In the genomic region with DNA sequence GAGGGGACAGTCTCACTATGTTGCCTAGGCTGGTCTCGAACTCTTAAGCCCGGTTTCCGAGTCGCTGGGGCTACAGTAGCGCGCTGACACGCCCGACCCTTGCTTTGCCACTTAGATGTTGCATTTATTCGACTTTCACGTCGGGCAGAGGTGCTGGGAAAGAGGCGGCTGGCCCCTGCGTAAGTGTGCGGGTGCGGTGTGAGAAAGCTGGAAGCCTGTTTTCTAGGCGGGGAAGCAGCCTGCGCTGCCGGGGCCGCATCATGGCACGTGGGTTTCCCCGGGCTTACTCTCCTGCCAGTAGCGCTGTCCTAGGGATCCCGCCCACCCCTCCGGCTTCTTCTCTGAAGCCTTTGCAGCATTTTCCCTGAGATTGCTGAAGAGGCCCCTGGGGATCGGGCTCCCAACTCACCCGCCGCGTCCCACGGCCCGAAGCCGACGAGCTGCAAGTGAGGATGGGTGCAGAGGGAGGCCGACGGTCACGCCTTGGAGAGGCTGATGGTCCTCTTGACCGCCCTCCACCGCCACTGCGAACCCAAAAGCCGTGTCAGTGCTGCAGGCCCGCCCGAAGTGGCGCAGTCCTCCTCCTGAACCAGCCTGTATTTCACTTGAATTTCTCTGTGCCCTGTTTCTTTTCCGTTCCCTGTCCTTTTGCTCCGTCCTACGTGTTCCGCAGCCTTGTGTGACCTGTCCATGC, we compare ENCODE assay signal across 8 cellular contexts. TPM values are rescaled to one million over a fixed set of nuclear protein-coding genes. Genes with fewer than 3 reads are reported as not detected.
DNase-seq lines count a peak whose midpoint lies in the region; ATAC-seq, FAIRE-seq and TF ChIP-seq lines count a peak whose summit lies in the region.

No MANE protein-coding gene starts in this region.

- H3K4me3 Mint-ChIP-seq in immature natural killer cell, result peak overlapping the region; percentile 93 to 97 (median 96)

- peak overlapping the region; percentile 90 to 98 (median 97) for H3K27ac Mint-ChIP-seq in immature natural killer cell

- H3K36me3 ChIP-seq in Peyer's patch (no peaks in the 10 kb centered on the region), GM12878 (ENCODE audit: control insufficient read depth in 2 of 2, insufficient read depth in 2 of 2, low read length in 1 of 2) (no peaks in the 10 kb centered on the region)

- SMC1A ChIA-PET in GM12878 (lab: Charles Lee; ENCODE audit: uncharacterized antibody, unreplicated experiment), result no interaction called here

- peak overlapping the region; percentile 35 for H2AFZ ChIP-seq in GM12878 (ENCODE audit: control insufficient read depth, low read depth, low read length)

- RAD21 ChIA-PET in GM12878 (lab: Charles Lee; ENCODE audit: unreplicated experiment), result interaction anchor here (0.6 to 1.2 kb wide), 2 partner anchors 11 to 26 kb away, joined by 3 read pairs; no protein-coding TSS in a partner anchor

- intact Hi-C loops in GM12878 (cut with micrococcal nuclease; ENCODE audit: unreplicated experiment), result no loop called here

- no peak overlapping the region for H3K9ac ChIP-seq in GM12878 (ENCODE audit: control insufficient read depth, insufficient read depth, low read length)

- TF ChIP-seq POLR2A in Peyer's patch (IDR thresholded peaks at IDR 0.05) (no peak), GM12878 (IDR thresholded peaks at IDR 0.05; ENCODE audit: low read depth, low read length) (no peak)

- H3K9me3 Mint-ChIP-seq in immature natural killer cell, result peaks cover 0 to 11% (median 4%) of the 10 kb centered on the region in 6 donors

- in situ Hi-C loops in GM12878 (cut with MboI), result no loop called here

- H3K79me2 ChIP-seq in GM12878 (ENCODE audit: control insufficient read depth, insufficient read depth, low read length), result no peaks in the 10 kb centered on the region

- TF ChIP-seq CTCF in Peyer's patch (IDR thresholded peaks at IDR 0.05), result peak in 1 of 6 experiments; percentile 8
- TF ChIP-seq CTCF in GM12878 (IDR thresholded peaks at IDR 0.05 in 2 of 3, conservative IDR thresholded peaks at IDR 0.05 in 1 of 3; ENCODE audit: control insufficient read depth in 2 of 3, extremely low read depth in 1 of 3, insufficient read depth in 1 of 3, low read depth in 3 of 3, low read length in 3 of 3), result peak; percentile 3 to 19 (median 18); a peak in 3 of 6 replicates

- CTCF ChIA-PET in GM12878 (lab: Yijun Ruan, JAX), result no interaction called here

- H3K27me3 ChIP-seq in Peyer's patch (no peaks in the 10 kb centered on the region), GM12878 (replicated peaks in 1 of 2; ENCODE audit: control insufficient read depth in 2 of 2, insufficient read depth in 2 of 2, low read length in 1 of 2) (no peaks in the 10 kb centered on the region)

- H3K27me3 Mint-ChIP-seq in immature natural killer cell (ENCODE audit: low read depth in 3 of 3), result peaks cover 37 to 55% (median 42%) of the 10 kb centered on the region in 3 donors

- no peaks in the 10 kb centered on the region for H3K36me3 Mint-ChIP-seq in immature natural killer cell

- H4K20me1 ChIP-seq in GM12878 (ENCODE audit: control insufficient read depth, insufficient read depth), result no peaks in the 10 kb centered on the region

- DNase-seq in AG08395 (ENCODE audit: low spot score), result peak; percentile 41
- DNase-seq in Peyer's patch, result peak; percentile 54 to 78 (median 64)
- peak; percentile 25 for DNase-seq in GM12878 (ENCODE audit: low read depth, low spot score)
- DNase-seq in immature natural killer cell, result peak; percentile 67 to 75 (median 72)
- peak; percentile 55 to 60 for DNase-seq in stimulated activated CD4-positive, alpha-beta T cell treated with anti-CD3 and anti-CD28 coated beads, Interleukin-15, amount 100 ng/mL, for 48 hours (ENCODE audit: low read depth in 2 of 2)
- no peak for DNase-seq in NCI-H1436 (lab: John Stamatoyannopoulos, UW)

- WGBS in GM12878 (ENCODE audit: insufficient coverage, insufficient replicate concordance, low lambda C conversion rate, missing lambda C conversion rate), result under 1% methylated on average over 45 of the region's 46 CpGs

- H3K4me3 ChIP-seq in Peyer's patch, result peak overlapping the region; percentile 28 to 64 (median 44)
- H3K4me3 ChIP-seq in GM12878, result peak overlapping the region; percentile 70

- H3K9me3 ChIP-seq in Peyer's patch, result no peaks in the 10 kb centered on the region
- no peaks in the 10 kb centered on the region for H3K9me3 ChIP-seq in GM12878 (replicated peaks; ENCODE audit: control insufficient read depth, insufficient read depth, low read length)

- no peak for FAIRE-seq in GM12878 (lab: Jason Lieb, UNC)

- POLR2A ChIA-PET in GM12878 (lab: Charles Lee), result interaction anchor here (0.5 kb wide), 1 partner anchor 10 kb away, joined by 3 read pairs; no protein-coding TSS in a partner anchor

- no TSS peak for BruUV-seq in GM12878 (replicated peaks; lab: Mats Ljungman, UMichigan)

- TF ChIP-seq EP300 in GM12878 (IDR thresholded peaks at IDR 0.05; ENCODE audit: borderline replicate concordance in 1 of 2, control insufficient read depth in 1 of 2, low read depth in 2 of 2, low read length in 2 of 2), result no peak

- H3K4me1 ChIP-seq in Peyer's patch (peaks cover 0 to 28% (median 8%) of the 10 kb centered on the region in 4 donors), GM12878 (ENCODE audit: control insufficient read depth, insufficient read depth, low read length) (peaks cover 8% of the 10 kb centered on the region)

- TF ChIP-seq RAD21 in GM12878 (IDR thresholded peaks at IDR 0.05; ENCODE audit: insufficient read depth, low read depth, low read length), result no peak

- H3K4me2 ChIP-seq in GM12878 (ENCODE audit: control insufficient read depth, insufficient read depth), result peak overlapping the region; percentile 77

- ATAC-seq in GM21786 (IDR thresholded peaks at IDR 0.05; ENCODE audit: unreplicated experiment) (peak; percentile 20), GM12878 (peak; percentile 64), HG02759 (IDR thresholded peaks at IDR 0.05; ENCODE audit: unreplicated experiment) (no peak)

- H3K27ac ChIP-seq in Peyer's patch (peak overlapping the region; percentile 29 to 94 (median 61)), GM12878 (ENCODE audit: control insufficient read depth, insufficient read depth) (no peak overlapping the region)

- H3K4me1 Mint-ChIP-seq in immature natural killer cell, result peaks cover 48 to 49% of the 10 kb centered on the region in 2 donors

RNA-seq across cellular contexts. Expression of gene TRIM41, which starts 5.8 kb away (rescaled TPM):
- total RNA-seq in Peyer's patch, result 10 to 100 TPM; 13.7 to 31.4 (median 21.8) TPM
- total RNA-seq in GM12878 (2013; cell fraction: nucleolus; rRNA removed), result 30.1 and 34.3 TPM in 2 replicates
- total RNA-seq in GM12878 (2014; rRNA removed), result 16.0 and 17.2 TPM in 2 replicates
- 10.5 and 10.6 TPM in 2 replicates for total RNA-seq in GM12878 (2014; rRNA removed; fragmentation: Illumina TruSeq; extraction: Trizol)
- total RNA-seq in GM12878 (2021), result 24.6 and 28.9 TPM in 2 replicates
- 11.5 TPM for polyA plus RNA-seq in GM12878 (2011; ENCODE audit: low read depth)
- polyA plus RNA-seq in GM12878 (2011; rRNA removed), result 14.8 and 17.7 TPM in 2 replicates
- 16.4 and 21.9 TPM in 2 replicates for polyA plus RNA-seq in GM12878 (2011; cell fraction: cytosol; rRNA removed)
- polyA plus RNA-seq in GM12878 (2011; cell fraction: nucleus; rRNA removed), result 173 and 195 TPM in 2 replicates
- 21.7 and 28.2 TPM in 2 replicates for polyA plus RNA-seq in GM12878 (2012)
- polyA plus RNA-seq in GM12878 (2014; fragmentation: Illumina TruSeq; extraction: Trizol), result 9.4 and 10.6 TPM in 2 replicates
- 1 to 10 TPM; 1.0 to 3.2 TPM for polyA plus RNA-seq in GM12878 (2014; fragmentation: Nextera tagmentation; extraction: Ambion mirVana)
- 21.5 and 24.4 TPM in 2 replicates for polyA plus RNA-seq in GM12878 (2014; rRNA removed)
- polyA plus RNA-seq in GM12878 (2016; fragmentation: Nextera tagmentation; extraction: Ambion mirVana), result 1 to 10 TPM; 5.2 to 5.5 TPM
- polyA minus RNA-seq in GM12878 (2011; rRNA and poly(A)+ RNA removed), result 8.6 and 10.9 TPM in 2 replicates
- polyA minus RNA-seq in GM12878 (2011; cell fraction: cytosol; rRNA and poly(A)+ RNA removed), result 6.8 and 7.5 TPM in 2 replicates
- polyA minus RNA-seq in GM12878 (2011; cell fraction: nucleus; rRNA and poly(A)+ RNA removed), result 16.0 and 24.7 TPM in 2 replicates
- polyA plus RNA-seq in immature natural killer cell, result 1 to 10 TPM in 2 of 3 donors, under 1 TPM in 1; 0.80 to 2.3 (median 1.7) TPM

RNA-seq across cellular contexts. Expression of gene TRIM7, which starts 12.3 kb away (rescaled TPM):
- total RNA-seq in Peyer's patch (1 to 10 TPM in 3 of 4 donors, under 1 TPM in 1; 0.88 to 2.6 (median 2.2) TPM), GM12878 (2014; rRNA removed) (0.54 and 1.1 TPM in 2 replicates), GM12878 (2014; rRNA removed; fragmentation: Illumina TruSeq; extraction: Trizol) (0.22 and 0.46 TPM in 2 replicates), GM12878 (2021) (0.38 and 0.96 TPM in 2 replicates)
- 0.59 and 0.84 TPM in 2 replicates for total RNA-seq in GM12878 (2013; cell fraction: nucleolus; rRNA removed)
- 1.1 TPM for polyA plus RNA-seq in GM12878 (2011; ENCODE audit: low read depth)
- polyA plus RNA-seq in GM12878 (2011; rRNA removed) (1.6 TPM in 2 replicates), GM12878 (2014; fragmentation: Illumina TruSeq; extraction: Trizol) (0.32 and 0.33 TPM in 2 replicates), GM12878 (2014; fragmentation: Nextera tagmentation; extraction: Ambion mirVana) (under 1 TPM; 0.02 to 0.20 TPM), GM12878 (2014; rRNA removed) (0.84 and 1.1 TPM in 2 replicates), GM12878 (2016; fragmentation: Nextera tagmentation; extraction: Ambion mirVana) (1 to 10 TPM in 1 of 2 experiments, under 1 TPM in 1; 0.44 to 1.3 TPM), immature natural killer cell (under 1 TPM in 1 of 3 donors, not detected in 2; 0.50 TPM)
- polyA plus RNA-seq in GM12878 (2011; cell fraction: cytosol; rRNA removed), result 0.97 and 1.0 TPM in 2 replicates
- 2.2 and 2.4 TPM in 2 replicates for polyA plus RNA-seq in GM12878 (2011; cell fraction: nucleus; rRNA removed)
- polyA plus RNA-seq in GM12878 (2012), result 0.87 and 1.7 TPM in 2 replicates
- 0.80 and 0.88 TPM in 2 replicates for polyA minus RNA-seq in GM12878 (2011; rRNA and poly(A)+ RNA removed)
- polyA minus RNA-seq in GM12878 (2011; cell fraction: cytosol; rRNA and poly(A)+ RNA removed), result 0.83 and 1.1 TPM in 2 replicates
- 0.73 and 1.5 TPM in 2 replicates for polyA minus RNA-seq in GM12878 (2011; cell fraction: nucleus; rRNA and poly(A)+ RNA removed)

RNA-seq across cellular contexts. Expression of gene RACK1, which starts 26.4 kb away (rescaled TPM):
- 1,000 to 10,000 TPM; 1,067 to 1,931 (median 1,321) TPM for total RNA-seq in Peyer's patch
- total RNA-seq in GM12878 (2013; cell fraction: nucleolus; rRNA removed), result 1,060 and 1,082 TPM in 2 replicates
- 6,385 and 6,584 TPM in 2 replicates for total RNA-seq in GM12878 (2014; rRNA removed)
- total RNA-seq in GM12878 (2014; rRNA removed; fragmentation: Illumina TruSeq; extraction: Trizol), result 4,111 and 4,251 TPM in 2 replicates
- 2,742 and 2,873 TPM in 2 replicates for total RNA-seq in GM12878 (2021)
- 2,498 TPM for polyA plus RNA-seq in GM12878 (2011; ENCODE audit: low read depth)
- polyA plus RNA-seq in GM12878 (2011; rRNA removed), result 2,058 and 4,963 TPM in 2 replicates
- polyA plus RNA-seq in GM12878 (2011; cell fraction: cytosol; rRNA removed), result 6,471 and 7,747 TPM in 2 replicates
- polyA plus RNA-seq in GM12878 (2011; cell fraction: nucleus; rRNA removed), result 2,792 and 3,345 TPM in 2 replicates
- polyA plus RNA-seq in GM12878 (2012), result 4,319 and 4,635 TPM in 2 replicates
- 2,869 and 4,083 TPM in 2 replicates for polyA plus RNA-seq in GM12878 (2014; fragmentation: Illumina TruSeq; extraction: Trizol)
- polyA plus RNA-seq in GM12878 (2014; fragmentation: Nextera tagmentation; extraction: Ambion mirVana), result 1,000 to 10,000 TPM; 3,729 to 5,412 TPM
- polyA plus RNA-seq in GM12878 (2014; rRNA removed), result 5,813 and 5,897 TPM in 2 replicates
- 1,000 to 10,000 TPM; 1,365 to 1,424 TPM for polyA plus RNA-seq in GM12878 (2016; fragmentation: Nextera tagmentation; extraction: Ambion mirVana)
- polyA minus RNA-seq in GM12878 (2011; rRNA and poly(A)+ RNA removed), result 6,568 and 9,193 TPM in 2 replicates
- polyA minus RNA-seq in GM12878 (2011; cell fraction: cytosol; rRNA and poly(A)+ RNA removed), result 1,862 and 1,930 TPM in 2 replicates
- 910 and 1,213 TPM in 2 replicates for polyA minus RNA-seq in GM12878 (2011; cell fraction: nucleus; rRNA and poly(A)+ RNA removed)
- polyA plus RNA-seq in immature natural killer cell, result 1,000 to 10,000 TPM; 1,093 to 1,304 (median 1,251) TPM

RNA-seq across cellular contexts. Expression of gene TRIM52, which starts 43.7 kb away (rescaled TPM):
- 10 to 100 TPM; 15.6 to 23.1 (median 20.3) TPM for total RNA-seq in Peyer's patch
- 46.6 and 48.5 TPM in 2 replicates for total RNA-seq in GM12878 (2013; cell fraction: nucleolus; rRNA removed)
- total RNA-seq in GM12878 (2014; rRNA removed), result 6.5 and 7.1 TPM in 2 replicates
- total RNA-seq in GM12878 (2014; rRNA removed; fragmentation: Illumina TruSeq; extraction: Trizol), result 10.1 and 11.5 TPM in 2 replicates
- 8.4 and 8.6 TPM in 2 replicates for total RNA-seq in GM12878 (2021)
- 5.9 TPM for polyA plus RNA-seq in GM12878 (2011; ENCODE audit: low read depth)
- polyA plus RNA-seq in GM12878 (2011; rRNA removed), result 24.3 and 34.0 TPM in 2 replicates
- polyA plus RNA-seq in GM12878 (2011; cell fraction: cytosol; rRNA removed), result 12.3 and 13.7 TPM in 2 replicates
- polyA plus RNA-seq in GM12878 (2011; cell fraction: nucleus; rRNA removed), result 31.5 and 38.7 TPM in 2 replicates
- polyA plus RNA-seq in GM12878 (2012), result 10.7 and 12.3 TPM in 2 replicates
- 12.4 and 14.7 TPM in 2 replicates for polyA plus RNA-seq in GM12878 (2014; fragmentation: Illumina TruSeq; extraction: Trizol)
- 1 to 10 TPM; 1.4 to 3.4 TPM for polyA plus RNA-seq in GM12878 (2014; fragmentation: Nextera tagmentation; extraction: Ambion mirVana)
- polyA plus RNA-seq in GM12878 (2014; rRNA removed), result 11.6 and 13.4 TPM in 2 replicates
- polyA plus RNA-seq in GM12878 (2016; fragmentation: Nextera tagmentation; extraction: Ambion mirVana), result 1 to 10 TPM; 6.8 to 7.9 TPM
- 19.5 and 28.6 TPM in 2 replicates for polyA minus RNA-seq in GM12878 (2011; rRNA and poly(A)+ RNA removed)
- polyA minus RNA-seq in GM12878 (2011; cell fraction: cytosol; rRNA and poly(A)+ RNA removed), result 6.1 and 7.9 TPM in 2 replicates
- polyA minus RNA-seq in GM12878 (2011; cell fraction: nucleus; rRNA and poly(A)+ RNA removed), result 15.4 and 24.9 TPM in 2 replicates
- 10 to 100 TPM; 16.0 to 42.6 (median 18.0) TPM for polyA plus RNA-seq in immature natural killer cell
